In the genomic region with DNA sequence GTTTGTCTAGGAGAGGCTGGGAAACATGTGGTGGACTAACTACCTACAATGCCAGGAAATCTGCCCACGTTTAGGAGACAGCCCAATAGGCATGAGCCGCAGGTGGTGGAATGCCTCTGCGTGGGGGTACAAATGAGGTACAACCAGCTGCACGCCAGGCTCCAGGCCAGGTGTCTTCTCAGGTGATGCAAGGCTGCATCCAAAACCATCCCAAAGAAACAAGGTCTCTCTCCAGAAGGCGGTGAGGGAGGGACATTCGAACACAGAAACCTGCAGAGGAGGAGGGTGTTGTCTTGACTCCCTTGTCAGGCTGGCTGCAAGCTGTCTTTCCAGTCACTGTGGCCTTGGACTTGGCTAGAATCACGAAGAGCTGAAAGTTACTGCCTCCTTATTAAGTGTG, we compare ENCODE assay signal across 15 cellular contexts.
"Had no signal": no experiment of that assay in that cellular context is flagged by ENCODE, and none has a peak within 500 bp of the region (broad histone marks: within the 10 kb centered on the region; RNA-seq: fewer than 3 reads in every experiment).

No MANE protein-coding gene starts in this region.

- ATAC-seq: activated CD8-positive, alpha-beta T cell treated with anti-CD3 and anti-CD28 coated beads, Interleukin-2, amount 10 ng/mL, durations not matched to agents 7 days and 5 days; activated naive CD4-positive, alpha-beta T cell treated with anti-CD3 and anti-CD28 coated beads, Interleukin-2, amount 50 U/mL, for 72 hours; left lobe of liver; naive thymus-derived CD8-positive, alpha-beta T cell; stimulated activated naive CD8-positive, alpha-beta T cell treated with anti-CD3 and anti-CD28 coated beads, Interleukin-15, amount 100 ng/mL, for 72 hours had no signal

- DNase-seq: activated CD4-positive, alpha-beta T cell treated with anti-CD3 and anti-CD28 coated beads, Interleukin-2, amount 10 ng/mL, durations not matched to agents 24 days and 14 days; activated CD4-positive, CD25-positive, alpha-beta regulatory T cell; activated CD8-positive, alpha-beta memory T cell treated with anti-CD3 and anti-CD28 coated beads, Interleukin-2, amount 50 U/mL, for 4 hours; activated CD8-positive, alpha-beta T cell treated with anti-CD3 and anti-CD28 coated beads, Interleukin-2, amount 10 ng/mL, durations not matched to agents 7 days and 5 days; activated gamma-delta T cell; activated T-cell treated with anti-CD3 and anti-CD28 coated beads, Interleukin-2, amount 50 U/mL, for 48 hours; amygdala; islet precursor cell; naive thymus-derived CD8-positive, alpha-beta T cell; small intestine; stimulated activated CD4-positive, alpha-beta T cell treated with anti-CD3 and anti-CD28 coated beads, Interleukin-4, amount 100 ng/mL, for 4 hours; stimulated activated naive CD8-positive, alpha-beta T cell treated with anti-CD3 and anti-CD28 coated beads, Interleukin-15, amount 100 ng/mL, for 72 hours; T-helper 2 cell had no signal
